Comparison of ENCODE assay signal across 8 cellular contexts in the genomic region with DNA sequence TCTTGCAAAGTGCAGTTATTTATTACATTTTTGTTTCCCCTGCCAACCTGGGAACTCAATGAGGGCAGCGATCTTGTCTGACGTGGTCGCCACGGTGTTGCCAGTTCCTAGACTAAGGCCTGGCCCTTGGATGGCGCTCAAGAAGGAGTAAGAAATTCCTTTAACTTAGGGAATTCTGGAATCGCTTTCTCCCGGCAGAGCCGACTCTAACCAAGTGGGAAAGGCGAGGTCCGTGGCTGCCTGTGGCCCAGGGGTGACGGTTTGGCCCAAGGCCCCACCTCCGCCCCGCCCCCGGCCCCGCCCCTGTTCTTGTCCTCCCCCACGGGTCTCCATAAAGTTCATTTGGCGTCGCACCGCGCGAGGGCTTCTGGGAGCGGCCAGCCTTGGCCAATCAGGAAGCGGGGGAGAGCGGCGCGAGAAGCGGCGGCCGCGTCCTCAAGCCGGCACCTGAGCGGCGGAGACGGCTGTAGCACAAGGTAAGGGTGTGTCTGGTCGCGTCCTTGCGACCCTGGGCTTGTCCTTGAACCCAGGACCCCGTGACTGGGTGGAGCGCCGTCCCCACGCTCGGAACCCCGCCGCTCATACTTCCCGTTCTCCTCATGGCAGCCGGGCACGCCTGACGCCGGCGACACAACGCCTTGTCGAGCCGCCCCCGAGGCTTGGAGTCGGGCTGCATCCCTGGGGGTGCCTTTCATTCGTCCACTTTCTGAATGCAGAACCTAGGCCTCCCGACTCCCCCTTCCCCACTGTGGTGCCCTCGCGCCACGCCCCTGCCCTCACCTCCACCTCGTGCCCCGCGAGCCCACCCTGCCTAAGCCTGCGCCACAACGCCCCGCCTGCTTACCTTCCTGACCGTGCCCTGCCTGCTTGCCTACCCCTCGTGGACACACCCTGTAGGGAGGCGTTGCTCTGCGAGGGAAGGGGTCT. TPM values are rescaled to one million over a fixed set of nuclear protein-coding genes. Genes with fewer than 3 reads are reported as not detected.
DNase-seq lines count a peak whose midpoint lies in the region; ATAC-seq and TF ChIP-seq lines count a peak whose summit lies in the region.

A gene (plus strand): TSS at position 394 of the 927 bp plus-strand sequence. CDS start 18,119 bp downstream, outside the sequence.

- TF ChIP-seq CTCF in CD8-positive, alpha-beta T cell (IDR thresholded peaks at IDR 0.05) = no peak

- no peaks in the 10 kb centered on the region for H3K9me3 ChIP-seq in CD8-positive, alpha-beta T cell (ENCODE audit: low read length)
- H3K9me3 ChIP-seq in effector memory CD4-positive, alpha-beta T cell (ENCODE audit: control insufficient read depth, low read length) = no peaks in the 10 kb centered on the region

- POLR2A ChIA-PET in CD8-positive, alpha-beta T cell (lab: Charles Lee) = interaction anchor here (0.9 to 1.9 kb wide), 4 partner anchors 14 to 28 kb away, joined by 3 to 20 read pairs (median 4); no protein-coding TSS in a partner anchor

- H3K36me3 ChIP-seq in CD8-positive, alpha-beta T cell (ENCODE audit: insufficient read depth, low read length) = no peaks in the 10 kb centered on the region
- H3K36me3 ChIP-seq in effector memory CD4-positive, alpha-beta T cell (ENCODE audit: control insufficient read depth, insufficient read depth, low read length) = no peaks in the 10 kb centered on the region

- ATAC-seq in CD8-positive, alpha-beta T cell = peak; percentile 94
- ATAC-seq in GM19468 (IDR thresholded peaks at IDR 0.05; ENCODE audit: extremely low read depth, unreplicated experiment) (peak; percentile 64), memory B cell (ENCODE audit: low read depth) (peak; percentile 94)

- H3K27me3 Mint-ChIP-seq in CD8-positive, alpha-beta T cell (ENCODE audit: low read depth) = no peaks in the 10 kb centered on the region
- H3K27me3 Mint-ChIP-seq in memory B cell = no peaks in the 10 kb centered on the region

- CTCF ChIA-PET in CD8-positive, alpha-beta T cell (lab: Charles Lee) = interaction anchor here (0.9 to 1.1 kb wide), 3 partner anchors 28 to 211 kb away, joined by 3 to 7 read pairs (median 3); no protein-coding TSS in a partner anchor

- no peaks in the 10 kb centered on the region for H3K9me3 Mint-ChIP-seq in CD8-positive, alpha-beta T cell
- no peaks in the 10 kb centered on the region for H3K9me3 Mint-ChIP-seq in memory B cell

- H3K4me3 Mint-ChIP-seq in CD8-positive, alpha-beta T cell = no peak within 1 kb of the TSS
- no peak within 1 kb of the TSS for H3K4me3 Mint-ChIP-seq in memory B cell

- DNase-seq in CD8-positive, alpha-beta T cell = peak; percentile 76 to 91 (median 86)
- DNase-seq in HT-29 (ENCODE audit: low spot score) (peak; percentile 92), memory B cell (ENCODE audit: low spot score in 2 of 2) (peak; percentile 78 to 79)
- DNase-seq in NK-92 treated with Interleukin-12 subunit alpha and Interleukin-12 subunit beta, amount 100 ng/mL, for 24 hours (lab: John Stamatoyannopoulos, UW) = peak; percentile 85
- DNase-seq in activated CD8-positive, alpha-beta memory T cell treated with anti-CD3 and anti-CD28 coated beads for 24 hours = peak; percentile 92
- DNase-seq in effector memory CD4-positive, alpha-beta T cell = peak; percentile 82 to 86 (median 83)
- peak; percentile 81 for DNase-seq in stimulated activated CD8-positive, alpha-beta memory T cell treated with anti-CD3 and anti-CD28 coated beads, Interleukin-12 subunit alpha, Interleukin-12 subunit beta, amount 100 ng/mL, for 1 hour (ENCODE audit: low read depth)

- H3K36me3 Mint-ChIP-seq in CD8-positive, alpha-beta T cell = peaks cover 4% of the 10 kb centered on the region
- H3K36me3 Mint-ChIP-seq in memory B cell = no peaks in the 10 kb centered on the region

- peak within 1 kb of the TSS; percentile 87 for H3K4me3 ChIP-seq in CD8-positive, alpha-beta T cell (ENCODE audit: low read depth, low read length)
- H3K4me3 ChIP-seq in effector memory CD4-positive, alpha-beta T cell (ENCODE audit: insufficient read depth, low read depth, low read length, poor library complexity, severe bottlenecking) = peak within 1 kb of the TSS; percentile 68

- peak within 1 kb of the TSS; percentile 90 for H3K27ac Mint-ChIP-seq in CD8-positive, alpha-beta T cell
- peak within 1 kb of the TSS; percentile 70 for H3K27ac Mint-ChIP-seq in memory B cell

- H3K4me1 Mint-ChIP-seq in CD8-positive, alpha-beta T cell (ENCODE audit: low read depth) = peaks cover 23% of the 10 kb centered on the region
- H3K4me1 Mint-ChIP-seq in memory B cell = peaks cover 13% of the 10 kb centered on the region

- peaks cover 34% of the 10 kb centered on the region for H3K4me1 ChIP-seq in CD8-positive, alpha-beta T cell (ENCODE audit: insufficient read depth, low read length)
- H3K4me1 ChIP-seq in effector memory CD4-positive, alpha-beta T cell (ENCODE audit: control insufficient read depth, insufficient read depth, low read length, poor library complexity, severe bottlenecking) = peaks cover 14% of the 10 kb centered on the region

- no peaks in the 10 kb centered on the region for H3K27me3 ChIP-seq in CD8-positive, alpha-beta T cell (ENCODE audit: insufficient read depth, low read length)
- H3K27me3 ChIP-seq in effector memory CD4-positive, alpha-beta T cell (replicated peaks; ENCODE audit: control insufficient read depth, insufficient read depth, low read length, poor library complexity, severe bottlenecking) = no peaks in the 10 kb centered on the region

- intact Hi-C loops in CD8-positive, alpha-beta T cell (cut with DNase I, micrococcal nuclease) = loop anchor here (1.0 to 5.0 kb wide), 7 partner anchors 22 to 1397 kb away; a partner anchor contains a TSS

- H3K27ac ChIP-seq in CD8-positive, alpha-beta T cell (ENCODE audit: low read depth, low read length) = peak within 1 kb of the TSS; percentile 81
- peak within 1 kb of the TSS; percentile 61 for H3K27ac ChIP-seq in effector memory CD4-positive, alpha-beta T cell (ENCODE audit: insufficient read depth, low read length, poor library complexity, severe bottlenecking)

RNA-seq across cellular contexts. Expression of the gene that starts here (rescaled TPM):
- total RNA-seq in CD8-positive, alpha-beta T cell = 10 to 100 TPM; 68.2 to 68.5 TPM
- total RNA-seq in HT-29 (2014; rRNA removed; shearing (Covaris generic)) = 94.6 and 115 TPM in 2 replicates

Comparison
In these comparisons a context has a peak if more than half of its experiments do, and no peak if none do; other contexts are left out.
1. Peak in every context shown above with its lines: DNase-seq, ATAC-seq, H3K4me3 ChIP-seq and H3K27ac ChIP-seq.